In genomic region chr1:201525196-201525778, GRCh38 we compare ENCODE assay signal across 23 cellular contexts. TPM values are rescaled to one million over a fixed set of nuclear protein-coding genes. Genes with fewer than 3 reads are reported as not detected.
DNase-seq lines count a peak whose midpoint lies in the region; ATAC-seq and TF ChIP-seq lines count a peak whose summit lies in the region.
"Had no signal": no experiment of that assay in that cellular context is flagged by ENCODE, and none has a peak within 500 bp of the region (broad histone marks: within the 10 kb centered on the region; RNA-seq: fewer than 3 reads in every experiment).

No MANE protein-coding gene starts in this region.

- peaks cover 5 to 7% of the 10 kb centered on the region in 2 donors for H3K36me3 Mint-ChIP-seq in activated T-cell treated with anti-CD3 and anti-CD28 coated beads, Interleukin-2, amount 50 U/mL, for 72 hours (ENCODE audit: insufficient read depth in 2 of 2)
- H3K36me3 Mint-ChIP-seq in dendritic cell treated with granulocyte-macrophage colony-stimulating factor and Interleukin-4, amounts not matched to agents 40 ng/mL and 50 ng/mL, for 4 days (ENCODE audit: low read depth) = peaks cover 37% of the 10 kb centered on the region
- peaks cover 26 to 60% of the 10 kb centered on the region in 2 donors for H3K36me3 Mint-ChIP-seq in stimulated activated naive B cell treated with anti-CD40 and anti-IgM and Interleukin-4, amounts not matched to agents 10 μg/mL and 1 μg/mL and 100 μg/mL, for 72 hours

- TF ChIP-seq CTCF in coronary artery (IDR thresholded peaks at IDR 0.05) = no peak
- TF ChIP-seq CTCF in ascending aorta (IDR thresholded peaks at IDR 0.05) = no peak
- TF ChIP-seq CTCF in colonic mucosa (IDR thresholded peaks at IDR 0.05) = no peak

- H3K27me3 ChIP-seq in ascending aorta (no peaks in the 10 kb centered on the region), colonic mucosa (no peaks in the 10 kb centered on the region)
- H3K27me3 ChIP-seq: BLaER1, MG63 had no signal

- H3K9me3 ChIP-seq in ascending aorta (no peaks in the 10 kb centered on the region), colonic mucosa (no peaks in the 10 kb centered on the region)

- peaks cover under 1% of the 10 kb centered on the region for H3K4me1 Mint-ChIP-seq in activated T-cell treated with anti-CD3 and anti-CD28 coated beads, Interleukin-2, amount 50 U/mL, for 72 hours (ENCODE audit: low read depth)
- peaks cover 9% of the 10 kb centered on the region for H3K4me1 Mint-ChIP-seq in dendritic cell treated with granulocyte-macrophage colony-stimulating factor and Interleukin-4, amounts not matched to agents 40 ng/mL and 50 ng/mL, for 4 days (ENCODE audit: low read depth)
- H3K4me1 Mint-ChIP-seq in stimulated activated naive B cell treated with anti-CD40 and anti-IgM and Interleukin-4, amounts not matched to agents 10 μg/mL and 1 μg/mL and 100 μg/mL, for 72 hours = peaks cover 2 to 10% of the 10 kb centered on the region in 2 donors

- no peak for DNase-seq in activated T-cell treated with anti-CD3 and anti-CD28 coated beads, Interleukin-2, amount 50 U/mL, for 72 hours
- DNase-seq in activated T-cell treated with anti-CD3 and anti-CD28 coated beads for 4 hours = no peak
- peak; percentile 21 for DNase-seq in OCI-M1 (lab: John Stamatoyannopoulos, UW)
- DNase-seq in stimulated activated naive B cell treated with anti-CD40 and anti-IgM and Interleukin-4, amounts not matched to agents 10 μg/mL and 1 μg/mL and 100 μg/mL, for 72 hours = no peak
- no peak for DNase-seq in coronary artery (ENCODE audit: low spot score)
- no peak for DNase-seq in ascending aorta (ENCODE audit: low spot score in 2 of 2)
- DNase-seq in colonic mucosa = no peak
- DNase-seq: Caco-2; CD4-positive, alpha-beta T cell; DMS79 treated with DMSO at 0.1 percent for 48 hours; KBM-7; MG63; NCI-H1092; NCI-H1417 treated with DMSO at 0.1 percent for 48 hours; NCI-H1694 treated with DMSO at 0.1 percent for 48 hours; NCI-H2081; NCI-H2227 treated with DMSO at 0.1 percent for 48 hours; NCI-H526 treated with DMSO at 0.1 percent for 48 hours; SHP77 treated with DMSO at 0.1 percent for 48 hours had no signal

- H3K9me3 Mint-ChIP-seq in activated T-cell treated with anti-CD3 and anti-CD28 coated beads, Interleukin-2, amount 50 U/mL, for 72 hours = no peaks in the 10 kb centered on the region
- peaks cover 9% of the 10 kb centered on the region for H3K9me3 Mint-ChIP-seq in dendritic cell treated with granulocyte-macrophage colony-stimulating factor and Interleukin-4, amounts not matched to agents 40 ng/mL and 50 ng/mL, for 4 days
- H3K9me3 Mint-ChIP-seq in stimulated activated naive B cell treated with anti-CD40 and anti-IgM and Interleukin-4, amounts not matched to agents 10 μg/mL and 1 μg/mL and 100 μg/mL, for 72 hours = peaks cover 5 to 7% of the 10 kb centered on the region in 2 donors

- ATAC-seq in activated T-cell treated with anti-CD3 and anti-CD28 coated beads, Interleukin-2, amount 50 U/mL, for 72 hours (replicated peaks in 1 of 2) = no peak
- no peak for ATAC-seq in stimulated activated naive B cell treated with anti-CD40 and anti-IgM and Interleukin-4, amounts not matched to agents 10 μg/mL and 1 μg/mL and 100 μg/mL, for 72 hours (replicated peaks)
- ATAC-seq: Panc1 had no signal

- H3K4me1 ChIP-seq in ascending aorta = peaks cover 0 to 3% of the 10 kb centered on the region in 2 donors
- no peaks in the 10 kb centered on the region for H3K4me1 ChIP-seq in colonic mucosa

- H3K4me3 Mint-ChIP-seq in activated T-cell treated with anti-CD3 and anti-CD28 coated beads, Interleukin-2, amount 50 U/mL, for 72 hours = no peak overlapping the region
- no peak overlapping the region for H3K4me3 Mint-ChIP-seq in dendritic cell treated with granulocyte-macrophage colony-stimulating factor and Interleukin-4, amounts not matched to agents 40 ng/mL and 50 ng/mL, for 4 days
- no peak overlapping the region for H3K4me3 Mint-ChIP-seq in stimulated activated naive B cell treated with anti-CD40 and anti-IgM and Interleukin-4, amounts not matched to agents 10 μg/mL and 1 μg/mL and 100 μg/mL, for 72 hours
- H3K4me3 Mint-ChIP-seq: CD4-positive, alpha-beta T cell had no signal

- H3K36me3 ChIP-seq in ascending aorta (no peaks in the 10 kb centered on the region), colonic mucosa (no peaks in the 10 kb centered on the region)
- H3K36me3 ChIP-seq: BLaER1, MG63 had no signal

- H3K9ac ChIP-seq in colonic mucosa (ENCODE audit: low read depth in 2 of 2, low read length in 2 of 2) = no peak overlapping the region
- H3K9ac ChIP-seq: BLaER1 had no signal

- H3K27ac ChIP-seq in coronary artery (no peak overlapping the region), ascending aorta (no peak overlapping the region), colonic mucosa (no peak overlapping the region)
- H3K27ac ChIP-seq: 22Rv1, BLaER1 had no signal

- intact Hi-C loops in dendritic cell treated with granulocyte-macrophage colony-stimulating factor and Interleukin-4, amounts not matched to agents 40 ng/mL and 50 ng/mL, for 4 days (cut with micrococcal nuclease) = no loop called here
- intact Hi-C loops in ascending aorta (cut with DNase I) = no loop called here
- intact Hi-C loops in colonic mucosa (cut with DNase I) = no loop called here

- no peaks in the 10 kb centered on the region for H3K27me3 Mint-ChIP-seq in activated T-cell treated with anti-CD3 and anti-CD28 coated beads, Interleukin-2, amount 50 U/mL, for 72 hours (ENCODE audit: low read depth)
- no peaks in the 10 kb centered on the region for H3K27me3 Mint-ChIP-seq in dendritic cell treated with granulocyte-macrophage colony-stimulating factor and Interleukin-4, amounts not matched to agents 40 ng/mL and 50 ng/mL, for 4 days
- H3K27me3 Mint-ChIP-seq in stimulated activated naive B cell treated with anti-CD40 and anti-IgM and Interleukin-4, amounts not matched to agents 10 μg/mL and 1 μg/mL and 100 μg/mL, for 72 hours = peaks cover 0 to under 1% of the 10 kb centered on the region in 2 donors
- H3K27me3 Mint-ChIP-seq: CD4-positive, alpha-beta T cell had no signal

- H3K27ac Mint-ChIP-seq in activated T-cell treated with anti-CD3 and anti-CD28 coated beads, Interleukin-2, amount 50 U/mL, for 72 hours = peak overlapping the region; percentile 80
- H3K27ac Mint-ChIP-seq in dendritic cell treated with granulocyte-macrophage colony-stimulating factor and Interleukin-4, amounts not matched to agents 40 ng/mL and 50 ng/mL, for 4 days = peak overlapping the region; percentile 45
- H3K27ac Mint-ChIP-seq in stimulated activated naive B cell treated with anti-CD40 and anti-IgM and Interleukin-4, amounts not matched to agents 10 μg/mL and 1 μg/mL and 100 μg/mL, for 72 hours = peak overlapping the region; percentile 51
- H3K27ac Mint-ChIP-seq: CD4-positive, alpha-beta T cell had no signal

- H3K4me3 ChIP-seq in coronary artery (no peak overlapping the region), ascending aorta (no peak overlapping the region), colonic mucosa (no peak overlapping the region)
- H3K4me3 ChIP-seq: BLaER1, MG63 had no signal

RNA-seq across cellular contexts. Expression of gene NAV1, which starts 13.6 kb away (rescaled TPM):
- 1 to 10 TPM; 6.2 to 6.3 TPM for total RNA-seq in activated T-cell treated with anti-CD3 and anti-CD28 coated beads, Interleukin-2, amount 50 U/mL, for 72 hours
- total RNA-seq in ascending aorta = 131 TPM
- 10 to 100 TPM; 17.9 to 24.1 TPM for total RNA-seq in colonic mucosa

RNA-seq across cellular contexts. Expression of gene CSRP1, which starts 18.4 kb away (rescaled TPM):
- total RNA-seq in activated T-cell treated with anti-CD3 and anti-CD28 coated beads, Interleukin-2, amount 50 U/mL, for 72 hours = 10 to 100 TPM; 44.7 to 52.6 TPM
- total RNA-seq in ascending aorta = 948 TPM
- total RNA-seq in colonic mucosa = 100 to 1,000 TPM; 186 to 376 TPM

RNA-seq across cellular contexts. Expression of gene PHLDA3, which starts 56.3 kb away (rescaled TPM):
- 10 to 100 TPM; 10.7 to 25.6 TPM for total RNA-seq in activated T-cell treated with anti-CD3 and anti-CD28 coated beads, Interleukin-2, amount 50 U/mL, for 72 hours
- 111 TPM for total RNA-seq in ascending aorta
- total RNA-seq in colonic mucosa = 10 to 100 TPM; 13.1 to 21.2 TPM
